8 cellular contexts compared by ENCODE assay signal in the genomic region with DNA sequence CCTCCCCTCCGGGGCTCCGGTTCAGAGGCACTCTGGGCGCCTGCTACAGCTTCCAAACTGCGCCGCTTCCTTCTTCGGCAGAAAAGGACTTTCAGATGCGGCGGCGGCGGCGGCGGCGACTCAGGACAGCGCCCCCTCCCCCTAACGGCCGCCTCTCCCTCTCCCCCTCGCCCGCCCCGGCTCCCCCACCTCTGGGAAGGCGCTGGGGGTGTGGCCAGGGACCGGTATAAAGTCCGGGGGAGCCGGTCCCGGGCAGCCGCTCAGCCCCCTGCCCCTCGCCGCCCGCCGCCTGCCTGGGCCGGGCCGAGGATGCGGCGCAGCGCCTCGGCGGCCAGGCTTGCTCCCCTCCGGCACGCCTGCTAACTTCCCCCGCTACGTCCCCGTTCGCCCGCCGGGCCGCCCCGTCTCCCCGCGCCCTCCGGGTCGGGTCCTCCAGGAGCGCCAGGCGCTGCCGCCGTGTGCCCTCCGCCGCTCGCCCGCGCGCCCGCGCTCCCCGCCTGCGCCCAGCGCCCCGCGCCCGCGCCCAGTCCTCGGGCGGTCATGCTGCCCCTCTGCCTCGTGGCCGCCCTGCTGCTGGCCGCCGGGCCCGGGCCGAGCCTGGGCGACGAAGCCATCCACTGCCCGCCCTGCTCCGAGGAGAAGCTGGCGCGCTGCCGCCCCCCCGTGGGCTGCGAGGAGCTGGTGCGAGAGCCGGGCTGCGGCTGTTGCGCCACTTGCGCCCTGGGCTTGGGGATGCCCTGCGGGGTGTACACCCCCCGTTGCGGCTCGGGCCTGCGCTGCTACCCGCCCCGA. TPM values are rescaled to one million over a fixed set of nuclear protein-coding genes. Genes with fewer than 3 reads are reported as not detected.
DNase-seq lines count a peak whose midpoint lies in the region; ATAC-seq and TF ChIP-seq lines count a peak whose summit lies in the region.

A gene (plus strand): TSS at position 255 of the 792 bp plus-strand sequence. CDS start 286 bp downstream, at position 541.

- H3K4me1 Mint-ChIP-seq in natural killer cell treated with Interleukin-12 subunit alpha and Interleukin-12 subunit beta and Interleukin-15 and Interleukin-18, amount 100 ng/mL, for 72 hours (ENCODE audit: low read depth in 2 of 2), result peaks cover 27 to 28% of the 10 kb centered on the region in 2 donors

- H3K4me3 ChIP-seq in HUES6 (ENCODE audit: low read depth, low read length) (peak within 1 kb of the TSS; percentile 75), fibroblast of the aortic adventitia (ENCODE audit: low read depth, low read length) (peak within 1 kb of the TSS; percentile 95), stomach (peak within 1 kb of the TSS; percentile 58 to 71 (median 68))

- H3K9me3 ChIP-seq in HUES6 (ENCODE audit: control insufficient read depth, insufficient read depth, low read depth, low read length) (no peaks in the 10 kb centered on the region), stomach (no peaks in the 10 kb centered on the region)

- H3K36me3 Mint-ChIP-seq in natural killer cell treated with Interleukin-12 subunit alpha and Interleukin-12 subunit beta and Interleukin-15 and Interleukin-18, amount 100 ng/mL, for 72 hours, result no peaks in the 10 kb centered on the region

- no peak for TF ChIP-seq EP300 in stomach (IDR thresholded peaks at IDR 0.05)

- H3K27ac ChIP-seq in HUES6 (ENCODE audit: low read depth, low read length) (peak within 1 kb of the TSS; percentile 79; the same call in 1 of the 2 replicates), stomach (peak within 1 kb of the TSS; percentile 80 to 93 (median 92))

- intact Hi-C loops in stomach (cut with DNase I; ENCODE audit: low total_unique reads), result no loop called here

- ATAC-seq in natural killer cell treated with Interleukin-12 subunit alpha and Interleukin-12 subunit beta and Interleukin-15 and Interleukin-18, amount 100 ng/mL, for 72 hours, result peak; percentile 82 to 90
- ATAC-seq in GM21737 (IDR thresholded peaks at IDR 0.05; ENCODE audit: unreplicated experiment), result no peak

- H3K27me3 Mint-ChIP-seq in natural killer cell treated with Interleukin-12 subunit alpha and Interleukin-12 subunit beta and Interleukin-15 and Interleukin-18, amount 100 ng/mL, for 72 hours, result peaks cover 10 to 16% of the 10 kb centered on the region in 2 donors

- 0 to 1% (median 0%) methylated on average over 6 to 97 of the region's 98 CpGs for WGBS in stomach, 5 donors

- no peaks in the 10 kb centered on the region for H3K9me3 Mint-ChIP-seq in natural killer cell treated with Interleukin-12 subunit alpha and Interleukin-12 subunit beta and Interleukin-15 and Interleukin-18, amount 100 ng/mL, for 72 hours

- peak within 1 kb of the TSS; percentile 64 for H3K9ac ChIP-seq in HUES6 (ENCODE audit: low read length)

- H3K27me3 ChIP-seq in HUES6 (ENCODE audit: control insufficient read depth, insufficient read depth, low read length) (no peaks in the 10 kb centered on the region), stomach (peaks cover 0 to 22% (median 0%) of the 10 kb centered on the region in 3 donors)

- peak within 1 kb of the TSS; percentile 17 to 30 for H3K27ac Mint-ChIP-seq in natural killer cell treated with Interleukin-12 subunit alpha and Interleukin-12 subunit beta and Interleukin-15 and Interleukin-18, amount 100 ng/mL, for 72 hours

- H3K36me3 ChIP-seq in HUES6 (ENCODE audit: control insufficient read depth, insufficient read depth, low read length) (no peaks in the 10 kb centered on the region), stomach (no peaks in the 10 kb centered on the region)

- peak; percentile 58 for DNase-seq in COLO668 (lab: John Stamatoyannopoulos, UW; ENCODE audit: unreplicated experiment)
- peak; percentile 18 for DNase-seq in SHP77 treated with DMSO at 0.1 percent for 48 hours (lab: John Stamatoyannopoulos, UW)
- DNase-seq in activated effector memory CD4-positive, alpha-beta T cell treated with anti-CD3 and anti-CD28 coated beads, Interleukin-2, amount 50 U/mL, for 16 hours, result peak; percentile 87
- DNase-seq in fibroblast of the aortic adventitia (ENCODE audit: low read depth), result peak; percentile 74
- DNase-seq in natural killer cell treated with Interleukin-12 subunit alpha and Interleukin-12 subunit beta and Interleukin-15 and Interleukin-18, amount 100 ng/mL, for 72 hours (ENCODE audit: low spot score), result peak; percentile 84
- peak; percentile 77 for DNase-seq in stomach

- no peak for TF ChIP-seq CTCF in fibroblast of the aortic adventitia (IDR thresholded peaks at IDR 0.05; ENCODE audit: insufficient read depth, low read length)
- peak in 2 of 7 experiments; percentile 5 to 19 for TF ChIP-seq CTCF in stomach (IDR thresholded peaks at IDR 0.05)

- TF ChIP-seq POLR2A in stomach (IDR thresholded peaks at IDR 0.05), result no peak

- H3K4me1 ChIP-seq in HUES6 (ENCODE audit: control insufficient read depth, insufficient read depth, low read length) (peaks cover 36% of the 10 kb centered on the region), stomach (peaks cover 16 to 58% (median 44%) of the 10 kb centered on the region in 4 donors)

- H3K4me3 Mint-ChIP-seq in natural killer cell treated with Interleukin-12 subunit alpha and Interleukin-12 subunit beta and Interleukin-15 and Interleukin-18, amount 100 ng/mL, for 72 hours, result peak within 1 kb of the TSS; percentile 69

RNA-seq across cellular contexts. Expression of the gene that starts here (rescaled TPM):
- 314 and 706 TPM in 2 replicates for total RNA-seq in fibroblast of the aortic adventitia (ENCODE audit: low replicate concordance)
- total RNA-seq in natural killer cell treated with Interleukin-12 subunit alpha and Interleukin-12 subunit beta and Interleukin-15 and Interleukin-18, amount 100 ng/mL, for 72 hours, result under 1 TPM; 0.59 to 0.88 TPM
- total RNA-seq in stomach, result 100 to 1,000 TPM in 4 of 5 donors, 10 to 100 TPM in 1; 71.2 to 658 (median 186) TPM
- polyA plus RNA-seq in stomach, result 100 to 1,000 TPM in 2 of 3 donors, 10 to 100 TPM in 1; 77.3 to 175 (median 138) TPM

Comparison
In these comparisons a context has a peak if more than half of its experiments do, and no peak if none do; other contexts are left out.
1. RNA of the gene that starts here (total RNA-seq): 314 to 706 TPM in fibroblast of the aortic adventitia and 71.2 to 658 TPM in stomach; 0.59 to 0.88 TPM in natural killer cell treated with Interleukin-12 subunit alpha and Interleukin-12 subunit beta and Interleukin-15 and Interleukin-18, amount 100 ng/mL, for 72 hours; every median in the first group is over 10 times any median in the second.
2. Peak in DNase-seq and ATAC-seq in natural killer cell treated with Interleukin-12 subunit alpha and Interleukin-12 subunit beta and Interleukin-15 and Interleukin-18, amount 100 ng/mL, for 72 hours; RNA of the gene not detected or under 1 TPM.
3. DNase-seq: peak in every context shown above with its lines; median percentile 87 in activated effector memory CD4-positive, alpha-beta T cell treated with anti-CD3 and anti-CD28 coated beads, Interleukin-2, amount 50 U/mL, for 16 hours; 84 in natural killer cell treated with Interleukin-12 subunit alpha and Interleukin-12 subunit beta and Interleukin-15 and Interleukin-18, amount 100 ng/mL, for 72 hours; 77 in stomach; 74 in fibroblast of the aortic adventitia; 58 in COLO668; 18 in SHP77 treated with DMSO at 0.1 percent for 48 hours.
4. Peak in every context shown above with its lines, with median percentiles within 50 percentile points of each other: H3K4me3 ChIP-seq.